In the genomic region with DNA sequence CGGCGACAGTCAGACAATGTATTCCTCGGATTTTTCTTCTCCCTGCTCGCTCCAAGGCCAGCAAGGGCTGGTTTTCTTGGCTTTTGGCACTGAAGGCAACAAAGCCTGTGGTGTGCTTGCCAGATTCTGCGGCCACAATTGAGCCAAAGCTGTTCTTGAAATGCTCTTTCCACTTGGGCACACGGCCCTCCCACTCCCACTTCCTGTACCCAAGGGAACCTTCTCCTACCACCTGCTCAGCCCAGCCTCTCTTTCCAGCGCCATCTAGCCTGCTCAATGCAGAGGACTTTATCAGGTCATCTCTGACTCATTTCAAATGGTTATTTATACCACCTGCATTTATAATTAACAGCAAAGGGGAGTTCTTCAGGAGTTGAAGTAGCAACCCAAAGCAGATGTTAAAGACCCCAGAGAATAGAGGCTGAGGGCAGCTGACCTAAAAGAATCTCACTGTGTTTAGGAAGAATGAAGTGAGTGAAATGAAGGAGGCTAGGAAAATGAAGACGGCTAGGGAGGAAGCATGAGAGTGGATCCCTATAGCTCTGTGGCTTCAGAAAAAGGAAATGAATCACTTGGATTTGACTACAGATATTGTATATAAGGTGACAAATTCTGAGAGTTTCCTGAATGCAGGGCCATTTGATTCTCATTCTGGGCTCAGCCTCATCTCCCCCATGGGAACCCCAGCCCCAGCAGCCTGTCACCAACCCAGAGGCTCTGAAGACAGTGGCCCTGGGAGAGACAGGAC, we compare ENCODE assay signal across 9 cellular contexts.
DNase-seq lines count a peak whose midpoint lies in the region; ATAC-seq lines count a peak whose summit lies in the region.
"Had no signal": no experiment of that assay in that cellular context is flagged by ENCODE, and none has a peak within 500 bp of the region (broad histone marks: within the 10 kb centered on the region; RNA-seq: fewer than 3 reads in every experiment).

No MANE protein-coding gene starts in this region.

- peaks cover 16% of the 10 kb centered on the region for H3K4me1 Mint-ChIP-seq in stimulated activated naive CD8-positive, alpha-beta T cell treated with anti-CD3 and anti-CD28 coated beads, Interleukin-15, amount 100 ng/mL, for 72 hours

- no peaks in the 10 kb centered on the region for H3K9me3 Mint-ChIP-seq in stimulated activated naive CD8-positive, alpha-beta T cell treated with anti-CD3 and anti-CD28 coated beads, Interleukin-15, amount 100 ng/mL, for 72 hours
- H3K9me3 Mint-ChIP-seq: T-helper 1 cell treated with Interleukin-12 subunit alpha and Interleukin-12 subunit beta and Interleukin-4 antibody, amounts not matched to agents 30 μg/mL and 1 μg/mL, for 36 hours had no signal

- H3K27ac Mint-ChIP-seq in stimulated activated naive CD8-positive, alpha-beta T cell treated with anti-CD3 and anti-CD28 coated beads, Interleukin-15, amount 100 ng/mL, for 72 hours: no peak overlapping the region
- H3K27ac Mint-ChIP-seq: T-helper 1 cell treated with Interleukin-12 subunit alpha and Interleukin-12 subunit beta and Interleukin-4 antibody, amounts not matched to agents 30 μg/mL and 1 μg/mL, for 36 hours had no signal

- H3K27me3 Mint-ChIP-seq in stimulated activated naive CD8-positive, alpha-beta T cell treated with anti-CD3 and anti-CD28 coated beads, Interleukin-15, amount 100 ng/mL, for 72 hours: peaks cover 5% of the 10 kb centered on the region

- DNase-seq in NCI-H2171 treated with DMSO at 0.1 percent for 48 hours (lab: John Stamatoyannopoulos, UW): peak; percentile 20
- DNase-seq in NCI-H2171 (lab: John Stamatoyannopoulos, UW): no peak
- peak; percentile 26 to 39 for DNase-seq in NCI-H187 (lab: John Stamatoyannopoulos, UW)
- DNase-seq in cerebellum (ENCODE audit: low spot score): peak; percentile 14
- DNase-seq in stimulated activated naive CD8-positive, alpha-beta T cell treated with anti-CD3 and anti-CD28 coated beads, Interleukin-15, amount 100 ng/mL, for 72 hours: no peak
- no peak for DNase-seq in NCI-H1105 treated with DMSO at 0.1 percent for 48 hours (lab: John Stamatoyannopoulos, UW)

- H3K4me3 Mint-ChIP-seq in stimulated activated naive CD8-positive, alpha-beta T cell treated with anti-CD3 and anti-CD28 coated beads, Interleukin-15, amount 100 ng/mL, for 72 hours: no peak overlapping the region
- H3K4me3 Mint-ChIP-seq: T-helper 1 cell treated with Interleukin-12 subunit alpha and Interleukin-12 subunit beta and Interleukin-4 antibody, amounts not matched to agents 30 μg/mL and 1 μg/mL, for 36 hours had no signal

- ATAC-seq in HG02759 (IDR thresholded peaks at IDR 0.05; ENCODE audit: unreplicated experiment) (peak; percentile 61), GM21526 (IDR thresholded peaks at IDR 0.05; ENCODE audit: low FRiP score, unreplicated experiment) (no peak)
- ATAC-seq in stimulated activated naive CD8-positive, alpha-beta T cell treated with anti-CD3 and anti-CD28 coated beads, Interleukin-15, amount 100 ng/mL, for 72 hours: peak; percentile 37

Comparison
In these comparisons a context has a peak if more than half of its experiments do, and no peak if none do; other contexts are left out.
1. DNase-seq: peak in NCI-H2171 treated with DMSO at 0.1 percent for 48 hours (single experiment), NCI-H187 (2 of 2) and cerebellum (single experiment); none in NCI-H2171 (single experiment), stimulated activated naive CD8-positive, alpha-beta T cell treated with anti-CD3 and anti-CD28 coated beads, Interleukin-15, amount 100 ng/mL, for 72 hours (0 of 2) and NCI-H1105 treated with DMSO at 0.1 percent for 48 hours (single experiment).